In genomic region chr13:27665333-27665732, GRCh38 we compare ENCODE assay signal across 14 cellular contexts. TPM values are rescaled to one million over a fixed set of nuclear protein-coding genes. Genes with fewer than 3 reads are reported as not detected.
DNase-seq lines count a peak whose midpoint lies in the region; ATAC-seq, FAIRE-seq and TF ChIP-seq lines count a peak whose summit lies in the region.
"Had no signal": no experiment of that assay in that cellular context is flagged by ENCODE, and none has a peak within 500 bp of the region (broad histone marks: within the 10 kb centered on the region; RNA-seq: fewer than 3 reads in every experiment).

No MANE protein-coding gene starts in this region.

- H3K9me3 Mint-ChIP-seq in type B pancreatic cell: no peaks in the 10 kb centered on the region
- H3K9me3 Mint-ChIP-seq: CD4-positive, CD25-positive, alpha-beta regulatory T cell; effector memory CD8-positive, alpha-beta T cell had no signal

- H3K4me1 Mint-ChIP-seq in type B pancreatic cell (ENCODE audit: unreplicated experiment): no peaks in the 10 kb centered on the region

- TF ChIP-seq CTCF in heart right ventricle (IDR thresholded peaks at IDR 0.05): peak in 6 of 9 donors; percentile 10 to 45 (median 34)
- TF ChIP-seq CTCF in RWPE2 (IDR thresholded peaks at IDR 0.05; ENCODE audit: poor library complexity, severe bottlenecking): peak; percentile 32
- TF ChIP-seq CTCF in type B pancreatic cell (conservative IDR thresholded peaks at IDR 0.05): peak; percentile 53
- TF ChIP-seq CTCF in coronary artery (IDR thresholded peaks at IDR 0.05): no peak

- no peaks in the 10 kb centered on the region for H3K27me3 Mint-ChIP-seq in type B pancreatic cell
- H3K27me3 Mint-ChIP-seq: CD4-positive, CD25-positive, alpha-beta regulatory T cell; effector memory CD8-positive, alpha-beta T cell had no signal

- FAIRE-seq in small intestine (lab: Jason Lieb, UNC): no peak

- peaks cover 16% of the 10 kb centered on the region for H3K36me3 Mint-ChIP-seq in type B pancreatic cell

- H3K4me1 ChIP-seq in heart right ventricle (peaks cover 0 to 49% (median 13%) of the 10 kb centered on the region in 9 donors), RWPE2 (ENCODE audit: insufficient read depth, poor library complexity, severe bottlenecking) (no peaks in the 10 kb centered on the region), small intestine (ENCODE audit: control insufficient read depth in 2 of 2, insufficient read depth in 1 of 2, low read depth in 1 of 2, low read length in 1 of 2) (peaks cover 0 to 3% of the 10 kb centered on the region in 2 donors)

- H3K9me3 ChIP-seq in heart right ventricle (no peaks in the 10 kb centered on the region), RWPE2 (ENCODE audit: severe bottlenecking) (no peaks in the 10 kb centered on the region), small intestine (ENCODE audit: control insufficient read depth, low read depth) (no peaks in the 10 kb centered on the region)

- ATAC-seq in heart right ventricle (no peak), Right ventricle myocardium inferior (no peak), RWPE2 (ENCODE audit: low read depth) (no peak), HG03442 (IDR thresholded peaks at IDR 0.05; ENCODE audit: unreplicated experiment) (no peak)
- ATAC-seq: effector memory CD8-positive, alpha-beta T cell; stimulated activated naive CD8-positive, alpha-beta T cell treated with anti-CD3 and anti-CD28 coated beads, Interleukin-15, Interleukin-2, amounts not matched to agents 100 U/mL and 50 U/mL, for 24 hours had no signal

- H3K4me3 ChIP-seq in heart right ventricle (no peak overlapping the region), RWPE2 (ENCODE audit: severe bottlenecking) (no peak overlapping the region), small intestine (ENCODE audit: low read depth in 1 of 2, low read length in 2 of 2) (no peak overlapping the region), coronary artery (no peak overlapping the region)

- 23 to 32% methylated on average over 3 of the region's 3 CpGs for WGBS in heart right ventricle, 2 donors
- WGBS in small intestine, 3 donors: 24 to 55% (median 46%) methylated on average over 3 of the region's 3 CpGs

- H3K27ac Mint-ChIP-seq in type B pancreatic cell: no peak overlapping the region

- intact Hi-C loops in heart right ventricle (cut with DNase I): loop anchor here in 4 of 10 donors (5.0 to 10.0 kb wide), 3 partner anchors 117 to 131 kb away; no protein-coding TSS in a partner anchor
- intact Hi-C loops in Right ventricle myocardium inferior (cut with DNase I): no loop called here

- H3K36me3 ChIP-seq in heart right ventricle (peaks cover 0 to 29% (median 0%) of the 10 kb centered on the region in 9 donors), RWPE2 (ENCODE audit: low read depth) (peaks cover 9% of the 10 kb centered on the region; the same call in 1 of the 2 replicates), small intestine (ENCODE audit: control insufficient read depth in 2 of 2, insufficient read depth in 2 of 2, low read length in 2 of 2) (peaks cover 0 to 4% of the 10 kb centered on the region in 2 donors)

- H3K27me3 ChIP-seq in heart right ventricle (no peaks in the 10 kb centered on the region), RWPE2 (ENCODE audit: insufficient read depth, poor library complexity, severe bottlenecking) (no peaks in the 10 kb centered on the region), small intestine (ENCODE audit: control insufficient read depth in 2 of 2, insufficient read depth in 2 of 2, low read length in 2 of 2) (no peaks in the 10 kb centered on the region)

- no peak overlapping the region for H3K4me3 Mint-ChIP-seq in type B pancreatic cell
- H3K4me3 Mint-ChIP-seq: CD4-positive, CD25-positive, alpha-beta regulatory T cell; effector memory CD8-positive, alpha-beta T cell had no signal

- H3K27ac ChIP-seq in heart right ventricle (no peak overlapping the region), RWPE2 (ENCODE audit: poor library complexity, severe bottlenecking) (no peak overlapping the region), small intestine (ENCODE audit: low read depth in 1 of 2, low read length in 1 of 2) (no peak overlapping the region), coronary artery (no peak overlapping the region)

- DNase-seq in heart right ventricle (no peak), Right ventricle myocardium inferior (ENCODE audit: missing footprints) (no peak), RWPE2 (ENCODE audit: low spot score) (no peak), fibroblast of peridontal ligament (ENCODE audit: extremely low read depth) (peak; percentile 18), type B pancreatic cell (ENCODE audit: extremely low spot score, unreplicated experiment) (no peak), small intestine (no peak), coronary artery (ENCODE audit: low spot score) (no peak)
- DNase-seq: amygdala; CD4-positive, CD25-positive, alpha-beta regulatory T cell; effector memory CD8-positive, alpha-beta T cell; NCI-H446; stimulated activated CD4-positive, alpha-beta T cell treated with anti-CD3 and anti-CD28 coated beads, Interleukin-4, amount 100 ng/mL, for 24 hours; stimulated activated naive CD8-positive, alpha-beta T cell treated with anti-CD3 and anti-CD28 coated beads, Interleukin-15, Interleukin-2, amounts not matched to agents 100 U/mL and 50 U/mL, for 24 hours had no signal

RNA-seq across cellular contexts. Expression of gene POLR1D, which starts 43.6 kb away (rescaled TPM):
- total RNA-seq in heart right ventricle (100 to 1,000 TPM in 1 of 10 donors, 10 to 100 TPM in 9; 62.3 to 130 (median 78.5) TPM), Right ventricle myocardium inferior (89.1 TPM), type B pancreatic cell (ENCODE audit: low replicate concordance) (118 and 155 TPM in 2 replicates)
- polyA plus RNA-seq in heart right ventricle (100 to 1,000 TPM in 1 of 2 donors, 10 to 100 TPM in 1; 69.4 to 110 TPM), small intestine (100 to 1,000 TPM; 145 to 192 (median 172) TPM)

RNA-seq across cellular contexts. Expression of gene LNX2, which starts 45.0 kb away (rescaled TPM):
- total RNA-seq in heart right ventricle (10 to 100 TPM; 10.2 to 22.3 (median 15.4) TPM), Right ventricle myocardium inferior (11.4 TPM), type B pancreatic cell (ENCODE audit: low replicate concordance) (12.0 and 18.7 TPM in 2 replicates)
- polyA plus RNA-seq in heart right ventricle (1 to 10 TPM; 3.5 to 3.8 TPM), small intestine (10 to 100 TPM in 2 of 3 donors, 1 to 10 TPM in 1; 9.6 to 21.0 (median 15.4) TPM)
